ENCODE assay signal across 1 cellular context in genomic region chr2:35343135-35343534, GRCh38.
TF ChIP-seq lines count a peak whose summit lies in the region.

No MANE protein-coding gene starts in this region.

TF ChIP-seq in K562, 482 proteins besides CTCF, POLR2A, EP300 and RAD21 (continued from another document):
- TF ChIP-seq PRPF4 (IDR thresholded peaks at IDR 0.05; ENCODE audit: insufficient read depth, low read depth, low read length, poor library complexity, severe bottlenecking): no peak
- TF ChIP-seq DPF2 (IDR thresholded peaks at IDR 0.05): no peak
- no peak for TF ChIP-seq ZNF589 (CRISPR knock-in tag; IDR thresholded peaks at IDR 0.05; ENCODE audit: low read depth)
